ENCODE assay signal across 12 cellular contexts in genomic region chr9:89438194-89438593, GRCh38. TPM values are rescaled to one million over a fixed set of nuclear protein-coding genes. Genes with fewer than 3 reads are reported as not detected.
A peak's percentile ranks its signal among the peaks of the same experiment; 100 is the strongest.
DNase-seq lines count a peak whose midpoint lies in the region; ATAC-seq and TF ChIP-seq lines count a peak whose summit lies in the region.
"Had no signal": no experiment of that assay in that cellular context is flagged by ENCODE, and none has a peak within 500 bp of the region (broad histone marks: within the 10 kb centered on the region; RNA-seq: fewer than 3 reads in every experiment).

No MANE protein-coding gene starts in this region.

- peak overlapping the region; percentile 78 for H3K4me2 ChIP-seq in BLaER1

- CTCF ChIA-PET in naive thymus-derived CD4-positive, alpha-beta T cell (lab: Charles Lee) = no interaction called here

- H3K36me3 Mint-ChIP-seq in activated naive CD8-positive, alpha-beta T cell = peaks cover 6% of the 10 kb centered on the region
- peaks cover 0 to 19% (median 15%) of the 10 kb centered on the region in 5 donors for H3K36me3 Mint-ChIP-seq in naive thymus-derived CD4-positive, alpha-beta T cell
- H3K36me3 Mint-ChIP-seq in mesothelial cell of epicardium = no peaks in the 10 kb centered on the region

- POLR2A ChIA-PET in naive thymus-derived CD4-positive, alpha-beta T cell (lab: Charles Lee) = interaction anchor here (0.7 to 1.1 kb wide), 3 partner anchors 11 to 59 kb away, joined by 4 to 7 read pairs (median 6); no protein-coding TSS in a partner anchor

- TF ChIP-seq CTCF in upper lobe of left lung (IDR thresholded peaks at IDR 0.05) (no peak), mesothelial cell of epicardium (IDR thresholded peaks at IDR 0.05; ENCODE audit: unreplicated experiment) (no peak)

- no peak for TF ChIP-seq POLR2A in upper lobe of left lung (IDR thresholded peaks at IDR 0.05)

- H3K9ac ChIP-seq in BLaER1 = no peak overlapping the region

- no peaks in the 10 kb centered on the region for H3K27me3 Mint-ChIP-seq in activated naive CD8-positive, alpha-beta T cell
- no peaks in the 10 kb centered on the region for H3K27me3 Mint-ChIP-seq in naive thymus-derived CD4-positive, alpha-beta T cell
- no peaks in the 10 kb centered on the region for H3K27me3 Mint-ChIP-seq in mesothelial cell of epicardium (ENCODE audit: low read depth)

- no peaks in the 10 kb centered on the region for H3K9me3 Mint-ChIP-seq in activated naive CD8-positive, alpha-beta T cell (ENCODE audit: low read depth)
- no peaks in the 10 kb centered on the region for H3K9me3 Mint-ChIP-seq in naive thymus-derived CD4-positive, alpha-beta T cell
- H3K9me3 Mint-ChIP-seq in mesothelial cell of epicardium = no peaks in the 10 kb centered on the region

- H3K27ac Mint-ChIP-seq in activated naive CD8-positive, alpha-beta T cell = peak overlapping the region; percentile 86
- peak overlapping the region; percentile 80 to 95 (median 87) for H3K27ac Mint-ChIP-seq in naive thymus-derived CD4-positive, alpha-beta T cell
- H3K27ac Mint-ChIP-seq in mesothelial cell of epicardium = no peak overlapping the region

- WGBS in upper lobe of left lung, 2 donors = 89 to 93% methylated on average over 7 of the region's 7 CpGs

- peak overlapping the region; percentile 56 for H3K4me3 Mint-ChIP-seq in activated naive CD8-positive, alpha-beta T cell
- peak overlapping the region; percentile 26 to 80 (median 74) for H3K4me3 Mint-ChIP-seq in naive thymus-derived CD4-positive, alpha-beta T cell
- no peak overlapping the region for H3K4me3 Mint-ChIP-seq in mesothelial cell of epicardium

- peaks cover 53% of the 10 kb centered on the region for H3K36me3 ChIP-seq in BLaER1
- peaks cover 0 to 36% (median 3%) of the 10 kb centered on the region in 3 experiments for H3K36me3 ChIP-seq in naive thymus-derived CD4-positive, alpha-beta T cell (ENCODE audit: control insufficient read depth in 2 of 3, insufficient read depth in 3 of 3, low read length in 3 of 3)
- H3K36me3 ChIP-seq in upper lobe of left lung = no peaks in the 10 kb centered on the region

- in situ Hi-C loops in Caki2 (cut with HindIII; ENCODE audit: low pct_unique_long_range_greater_than_20kb, low sequenced_read_pairs) = no loop called here

- DNase-seq in Caki2 (ENCODE audit: low read depth) (peak; percentile 28), upper lobe of left lung (no peak), mesothelial cell of epicardium (ENCODE audit: low spot score in 2 of 2, unreplicated experiment in 2 of 2) (no peak)
- DNase-seq in naive thymus-derived CD4-positive, alpha-beta T cell = no peak
- DNase-seq: activated gamma-delta T cell; central memory CD4-positive, alpha-beta T cell; mesendoderm; NCI-H146 had no signal

- ATAC-seq in naive thymus-derived CD4-positive, alpha-beta T cell = no peak
- no peak for ATAC-seq in HG02759 (IDR thresholded peaks at IDR 0.05; ENCODE audit: unreplicated experiment)
- no peak for ATAC-seq in upper lobe of left lung (ENCODE audit: low FRiP score in 2 of 2)
- ATAC-seq: Panc1 had no signal

- peaks cover 93% of the 10 kb centered on the region for H3K4me1 ChIP-seq in BLaER1
- peaks cover 78 to 79% of the 10 kb centered on the region in 2 donors for H3K4me1 ChIP-seq in naive thymus-derived CD4-positive, alpha-beta T cell (ENCODE audit: control insufficient read depth in 2 of 2, insufficient read depth in 2 of 2, low read length in 2 of 2)
- H3K4me1 ChIP-seq in upper lobe of left lung = peaks cover 18 to 80% (median 69%) of the 10 kb centered on the region in 4 donors

- TF ChIP-seq EP300 in upper lobe of left lung (IDR thresholded peaks at IDR 0.05) = no peak

- H3K4me3 ChIP-seq in BLaER1 (no peak overlapping the region), upper lobe of left lung (no peak overlapping the region)
- no peak overlapping the region for H3K4me3 ChIP-seq in naive thymus-derived CD4-positive, alpha-beta T cell (ENCODE audit: low read length)

- H3K27ac ChIP-seq in BLaER1 = 0 out of 2 replicates have a peak overlapping the region, but pooled peaks have one; percentile 46
- H3K27ac ChIP-seq in naive thymus-derived CD4-positive, alpha-beta T cell (ENCODE audit: low read depth, low read length) = peak overlapping the region; percentile 62
- peak overlapping the region in 1 of 4 donors; percentile 16 for H3K27ac ChIP-seq in upper lobe of left lung

- intact Hi-C loops in naive thymus-derived CD4-positive, alpha-beta T cell (cut with micrococcal nuclease) = no loop called here

- H4K20me1 ChIP-seq in BLaER1 = peaks cover 100% of the 10 kb centered on the region

- H3K27me3 ChIP-seq in BLaER1 = no peaks in the 10 kb centered on the region
- no peaks in the 10 kb centered on the region for H3K27me3 ChIP-seq in naive thymus-derived CD4-positive, alpha-beta T cell (ENCODE audit: control insufficient read depth in 2 of 2, insufficient read depth in 2 of 2, low read length in 2 of 2)
- no peaks in the 10 kb centered on the region for H3K27me3 ChIP-seq in upper lobe of left lung

- H3K4me1 Mint-ChIP-seq in activated naive CD8-positive, alpha-beta T cell (ENCODE audit: low read depth) = peaks cover 89% of the 10 kb centered on the region
- peaks cover 70 to 94% (median 91%) of the 10 kb centered on the region in 7 donors for H3K4me1 Mint-ChIP-seq in naive thymus-derived CD4-positive, alpha-beta T cell
- peaks cover 11% of the 10 kb centered on the region for H3K4me1 Mint-ChIP-seq in mesothelial cell of epicardium

- H3K9me3 ChIP-seq in BLaER1 = no peaks in the 10 kb centered on the region
- no peaks in the 10 kb centered on the region for H3K9me3 ChIP-seq in naive thymus-derived CD4-positive, alpha-beta T cell (ENCODE audit: control insufficient read depth in 2 of 3, low read length in 3 of 3)
- H3K9me3 ChIP-seq in upper lobe of left lung = no peaks in the 10 kb centered on the region

RNA-seq across cellular contexts. Expression of gene SEMA4D, which starts 59.7 kb away (rescaled TPM):
- 1.7 and 4.5 TPM in 2 replicates for total RNA-seq in Caki2 (2014; rRNA removed; shearing (Covaris generic); ENCODE audit: low replicate concordance)
- 100 to 1,000 TPM; 389 to 465 (median 460) TPM for total RNA-seq in naive thymus-derived CD4-positive, alpha-beta T cell
- 100 to 1,000 TPM; 114 to 268 TPM for polyA plus RNA-seq in naive thymus-derived CD4-positive, alpha-beta T cell
- total RNA-seq in upper lobe of left lung (10 to 100 TPM; 24.6 to 61.3 (median 41.8) TPM), mesothelial cell of epicardium (41.8 to 44.7 TPM (median 42.7 TPM) in 3 replicates)
